Comparison of ENCODE assay signal across 1 cellular context in genomic region chr22:23179381-23180294, GRCh38.
TF ChIP-seq lines count a peak whose summit lies in the region.

No MANE protein-coding gene starts in this region.

TF ChIP-seq in liver, 16 proteins besides CTCF, POLR2A, EP300 and RAD21 (continued from another document):
- TF ChIP-seq REST (IDR thresholded peaks at IDR 0.05) (no peak), SP1 (IDR thresholded peaks at IDR 0.05) (no peak), FOXA1 (IDR thresholded peaks at IDR 0.05) (no peak), HNF4G (IDR thresholded peaks at IDR 0.05) (no peak), NR2F2 (IDR thresholded peaks at IDR 0.05) (no peak), RXRA (IDR thresholded peaks at IDR 0.05) (peak; percentile 88 to 92)
